23 cellular contexts compared by ENCODE assay signal in genomic region chr9:68791169-68791568, GRCh38.
DNase-seq lines count a peak whose midpoint lies in the region; ATAC-seq, FAIRE-seq and TF ChIP-seq lines count a peak whose summit lies in the region.
"Had no signal": no experiment of that assay in that cellular context is flagged by ENCODE, and none has a peak within 500 bp of the region (broad histone marks: within the 10 kb centered on the region; RNA-seq: fewer than 3 reads in every experiment).

No MANE protein-coding gene starts in this region.

- H3K27ac ChIP-seq in right cardiac atrium (ENCODE audit: low read length) (no peak overlapping the region), heart right ventricle (no peak overlapping the region), coronary artery (peak overlapping the region; percentile 61 to 72)
- H3K27ac ChIP-seq: BLaER1 had no signal

- no peak for TF ChIP-seq POLR2A in GM12892 (IDR thresholded peaks at IDR 0.05; ENCODE audit: low read depth, low read length)

- DNase-seq in right cardiac atrium: no peak
- DNase-seq in heart right ventricle: no peak
- DNase-seq in coronary artery (ENCODE audit: low spot score): no peak
- DNase-seq in NCI-H226: no peak
- DNase-seq in GM12892 (ENCODE audit: insufficient read length): no peak
- DNase-seq: 8988T; ACHN; BE2C; C1 segment of cervical spinal cord; CD4-positive, alpha-beta memory T cell; CD4-positive, CD25-positive, alpha-beta regulatory T cell; CD8-positive, alpha-beta memory T cell; COR-L47; DMS 273 treated with DMSO at 0.1 percent for 48 hours; DMS153; DMS53; DMS79; DND-41; EL; GDM1 had no signal

- intact Hi-C loops in right cardiac atrium (cut with DNase I): no loop called here
- intact Hi-C loops in heart right ventricle (cut with DNase I): loop anchor here in 2 of 10 donors (5.0 to 10.0 kb wide), 2 partner anchors 41 to 214 kb away; no protein-coding TSS in a partner anchor

- peaks cover 0 to 12% (median 0%) of the 10 kb centered on the region in 9 donors for H3K36me3 ChIP-seq in heart right ventricle
- H3K36me3 ChIP-seq: BE2C had no signal

- H3K27me3 ChIP-seq in right cardiac atrium (ENCODE audit: control insufficient read depth, insufficient read depth) (no peaks in the 10 kb centered on the region), heart right ventricle (no peaks in the 10 kb centered on the region)
- H3K27me3 ChIP-seq: BLaER1 had no signal

- H3K4me3 ChIP-seq in right cardiac atrium (ENCODE audit: low read length): no peak overlapping the region
- H3K4me3 ChIP-seq in heart right ventricle: no peak overlapping the region
- peak overlapping the region; percentile 7 for H3K4me3 ChIP-seq in coronary artery
- H3K4me3 ChIP-seq: BLaER1, GM12878 had no signal

- peak; percentile 72 to 74 for ATAC-seq in right cardiac atrium
- ATAC-seq in heart right ventricle: no peak
- ATAC-seq: GM12878 had no signal

- WGBS in right cardiac atrium: 42% methylated on average over 3 of the region's 3 CpGs
- 34 to 45% methylated on average over 3 of the region's 3 CpGs for WGBS in heart right ventricle, 2 donors

- no peak for FAIRE-seq in GM12892 (lab: Jason Lieb, UNC)
- FAIRE-seq: A204.1, GM12878 had no signal

- H3K4me1 ChIP-seq in right cardiac atrium (ENCODE audit: control insufficient read depth, insufficient read depth, low read length) (peaks cover 7% of the 10 kb centered on the region), heart right ventricle (peaks cover 0 to 50% (median 17%) of the 10 kb centered on the region in 9 donors)
- H3K4me1 ChIP-seq: BE2C, BLaER1 had no signal

- H3K9me3 ChIP-seq in right cardiac atrium (ENCODE audit: control insufficient read depth, low read length) (no peaks in the 10 kb centered on the region), heart right ventricle (no peaks in the 10 kb centered on the region)
- H3K9me3 ChIP-seq: BE2C, BLaER1 had no signal

- no peak for TF ChIP-seq CTCF in heart right ventricle (IDR thresholded peaks at IDR 0.05)
- no peak for TF ChIP-seq CTCF in coronary artery (IDR thresholded peaks at IDR 0.05)

Comparison
In these comparisons a context has a peak if more than half of its experiments do, and no peak if none do; other contexts are left out.
1. ATAC-seq: peak in right cardiac atrium (2 of 2); none in heart right ventricle (0 of 8).
2. H3K27ac ChIP-seq: peak in coronary artery (2 of 2); none in right cardiac atrium (single experiment) and heart right ventricle (0 of 10).